ENCODE assay signal across 8 cellular contexts in the genomic region with DNA sequence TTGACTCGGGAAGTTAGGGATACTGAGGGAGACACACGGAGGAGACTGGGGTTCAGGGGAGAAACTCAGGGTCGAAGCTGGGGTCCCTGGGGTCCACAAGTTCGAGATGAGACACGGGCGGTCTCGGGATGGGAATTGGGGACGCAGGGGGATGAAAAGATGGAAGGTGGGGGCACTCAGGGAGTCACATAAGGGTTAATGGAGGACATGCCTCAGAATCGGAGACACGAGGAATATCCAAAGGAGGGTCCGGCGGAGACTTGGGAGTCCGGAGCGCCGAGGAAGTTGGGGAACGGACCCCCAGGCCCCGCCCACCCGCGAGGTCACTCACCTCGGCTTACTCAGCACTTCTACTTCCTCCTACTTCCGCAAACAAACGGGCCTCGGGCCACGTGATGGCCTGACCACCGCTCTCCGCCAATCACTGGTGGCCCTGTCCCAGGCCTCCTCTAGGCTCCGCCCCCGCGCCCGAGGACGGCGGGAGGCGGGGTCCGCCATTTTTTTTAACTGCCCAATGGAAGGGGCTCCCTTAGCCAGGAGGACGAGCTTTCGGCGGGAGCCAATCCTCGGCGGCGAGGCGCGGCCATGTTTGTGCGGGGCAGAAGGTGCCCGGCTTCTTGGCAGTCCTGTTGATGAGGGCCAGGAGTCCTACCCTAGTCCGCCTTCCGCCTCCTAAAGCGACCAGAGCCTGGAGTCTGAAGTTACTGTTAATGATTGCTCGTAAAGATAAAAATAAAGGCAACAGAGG. TPM values are rescaled to one million over a fixed set of nuclear protein-coding genes. Genes with fewer than 3 reads are reported as not detected.
DNase-seq lines count a peak whose midpoint lies in the region; FAIRE-seq and TF ChIP-seq lines count a peak whose summit lies in the region.

A gene with protein sequence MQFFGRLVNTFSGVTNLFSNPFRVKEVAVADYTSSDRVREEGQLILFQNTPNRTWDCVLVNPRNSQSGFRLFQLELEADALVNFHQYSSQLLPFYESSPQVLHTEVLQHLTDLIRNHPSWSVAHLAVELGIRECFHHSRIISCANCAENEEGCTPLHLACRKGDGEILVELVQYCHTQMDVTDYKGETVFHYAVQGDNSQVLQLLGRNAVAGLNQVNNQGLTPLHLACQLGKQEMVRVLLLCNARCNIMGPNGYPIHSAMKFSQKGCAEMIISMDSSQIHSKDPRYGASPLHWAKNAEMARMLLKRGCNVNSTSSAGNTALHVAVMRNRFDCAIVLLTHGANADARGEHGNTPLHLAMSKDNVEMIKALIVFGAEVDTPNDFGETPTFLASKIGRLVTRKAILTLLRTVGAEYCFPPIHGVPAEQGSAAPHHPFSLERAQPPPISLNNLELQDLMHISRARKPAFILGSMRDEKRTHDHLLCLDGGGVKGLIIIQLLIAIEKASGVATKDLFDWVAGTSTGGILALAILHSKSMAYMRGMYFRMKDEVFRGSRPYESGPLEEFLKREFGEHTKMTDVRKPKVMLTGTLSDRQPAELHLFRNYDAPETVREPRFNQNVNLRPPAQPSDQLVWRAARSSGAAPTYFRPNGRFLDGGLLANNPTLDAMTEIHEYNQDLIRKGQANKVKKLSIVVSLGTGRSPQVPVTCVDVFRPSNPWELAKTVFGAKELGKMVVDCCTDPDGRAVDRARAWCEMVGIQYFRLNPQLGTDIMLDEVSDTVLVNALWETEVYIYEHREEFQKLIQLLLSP (minus strand): TSS at position 378 of the 748 bp plus-strand sequence. CDS start 12,404 bp downstream, outside the sequence.

- CTCF ChIA-PET in activated naive CD4-positive, alpha-beta T cell treated with anti-CD3 and anti-CD28 coated beads for 36 hours (lab: Charles Lee), result interaction anchor here (0.7 kb wide), 1 partner anchor 253 kb away, joined by 6 read pairs; no protein-coding TSS in a partner anchor

- peaks cover 2% of the 10 kb centered on the region for H3K36me3 Mint-ChIP-seq in activated naive CD4-positive, alpha-beta T cell treated with anti-CD3 and anti-CD28 coated beads for 36 hours (ENCODE audit: low read depth)

- no peaks in the 10 kb centered on the region for H3K36me3 ChIP-seq in neutrophil

- peak within 1 kb of the TSS; percentile 98 for H3K27ac ChIP-seq in neutrophil
- H3K27ac ChIP-seq in substantia nigra (ENCODE audit: low read depth, low read length, poor library complexity, severe bottlenecking), result peak within 1 kb of the TSS; percentile 95

- no peaks in the 10 kb centered on the region for H3K27me3 ChIP-seq in neutrophil

- H3K4me3 Mint-ChIP-seq in activated naive CD4-positive, alpha-beta T cell treated with anti-CD3 and anti-CD28 coated beads for 36 hours, result peak within 1 kb of the TSS; percentile 94

- H3K9me3 Mint-ChIP-seq in activated naive CD4-positive, alpha-beta T cell treated with anti-CD3 and anti-CD28 coated beads for 36 hours, result no peaks in the 10 kb centered on the region

- intact Hi-C loops in activated naive CD4-positive, alpha-beta T cell treated with anti-CD3 and anti-CD28 coated beads for 36 hours (cut with micrococcal nuclease), result loop anchor here (1.0 to 5.0 kb wide), 6 partner anchors 20 to 911 kb away; a partner anchor contains a TSS

- H3K4me3 ChIP-seq in HFF-Myc (replicated peaks; ENCODE audit: low read depth, low read length), result peak within 1 kb of the TSS; percentile 57
- peak within 1 kb of the TSS; percentile 77 to 79 for H3K4me3 ChIP-seq in neutrophil (ENCODE audit: low read depth in 1 of 2, low read length in 1 of 2)

- no peaks in the 10 kb centered on the region for H3K9me3 ChIP-seq in neutrophil

- peak within 1 kb of the TSS; percentile 96 for H3K27ac Mint-ChIP-seq in activated naive CD4-positive, alpha-beta T cell treated with anti-CD3 and anti-CD28 coated beads for 36 hours

- TF ChIP-seq CTCF in HFF-Myc (IDR thresholded peaks at IDR 0.05; ENCODE audit: low read depth, low read length, missing control alignments) (no peak), neutrophil (IDR thresholded peaks at IDR 0.05) (no peak)

- FAIRE-seq in frontal cortex (lab: Jason Lieb, UNC), result peak; percentile 34

- H3K27me3 Mint-ChIP-seq in activated naive CD4-positive, alpha-beta T cell treated with anti-CD3 and anti-CD28 coated beads for 36 hours (ENCODE audit: low read depth), result no peaks in the 10 kb centered on the region

- H3K4me1 ChIP-seq in neutrophil (ENCODE audit: control insufficient read depth in 1 of 2, insufficient read depth in 1 of 2, low read depth in 1 of 2, low read length in 1 of 2), result peaks cover 31 to 37% of the 10 kb centered on the region in 2 experiments

- DNase-seq in GF-D8 (lab: John Stamatoyannopoulos, UW) (peak; percentile 99), HFF-Myc (ENCODE audit: extremely low read depth, low read depth) (peak; percentile 93), NAMALWA (ENCODE audit: low spot score) (peak; percentile 99), SK-N-DZ (ENCODE audit: low spot score) (peak; percentile 99), frontal cortex (ENCODE audit: low spot score in 2 of 2) (peak; percentile 78 to 95), substantia nigra (lab: John Stamatoyannopoulos, UW) (peak; percentile 81 to 99 (median 98))
- peak; percentile 99 for DNase-seq in activated naive CD4-positive, alpha-beta T cell treated with anti-CD3 and anti-CD28 coated beads for 36 hours

- H3K4me1 Mint-ChIP-seq in activated naive CD4-positive, alpha-beta T cell treated with anti-CD3 and anti-CD28 coated beads for 36 hours (ENCODE audit: low read depth), result peaks cover 43% of the 10 kb centered on the region

RNA-seq across cellular contexts. Expression of the gene that starts here (rescaled TPM):
- polyA plus RNA-seq in SK-N-DZ (2014; cell fraction: cytosol; rRNA removed), result 18.9 and 22.7 TPM in 2 replicates
- polyA plus RNA-seq in SK-N-DZ (2014; cell fraction: nucleus; rRNA removed), result 97.3 and 104 TPM in 2 replicates
- total RNA-seq in activated naive CD4-positive, alpha-beta T cell treated with anti-CD3 and anti-CD28 coated beads for 36 hours, result 10 to 100 TPM; 80.2 to 85.3 TPM
- 19.6 TPM for total RNA-seq in frontal cortex

Comparison
In these comparisons a context has a peak if more than half of its experiments do, and no peak if none do; other contexts are left out.
1. Peak in every context shown above with its lines: DNase-seq, H3K4me3 ChIP-seq and H3K27ac ChIP-seq.